Comparison of ENCODE assay signal across 8 cellular contexts in the genomic region with DNA sequence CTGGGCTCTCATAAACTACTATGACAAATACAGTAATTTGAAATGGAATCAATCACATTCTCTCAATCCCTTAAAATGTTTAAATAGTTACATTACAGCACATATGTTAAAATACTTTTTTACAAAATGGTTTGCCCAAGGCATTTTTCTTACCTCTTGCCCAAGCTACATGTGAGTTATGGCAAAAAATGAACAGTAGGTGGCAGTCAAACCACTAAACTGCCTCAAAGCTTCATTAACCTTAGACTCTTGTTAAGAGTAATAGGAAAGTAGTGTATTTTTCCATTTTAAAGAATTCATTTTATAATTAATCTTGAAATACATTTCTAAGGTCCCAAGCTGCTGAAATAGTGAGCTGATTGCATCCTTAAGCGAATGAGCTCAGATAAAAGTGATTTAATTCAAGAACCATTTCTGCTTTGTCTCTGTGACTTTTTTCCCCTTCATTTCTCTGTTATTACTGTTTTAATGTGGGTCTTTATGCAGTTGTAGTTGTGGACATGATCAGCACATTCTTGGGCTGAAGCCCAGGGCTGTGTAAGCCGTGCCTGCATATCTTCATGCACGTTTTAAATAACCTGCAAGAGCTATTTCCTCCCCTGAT.
A peak's percentile ranks its signal among the peaks of the same experiment; 100 is the strongest.
DNase-seq lines count a peak whose midpoint lies in the region; ATAC-seq and TF ChIP-seq lines count a peak whose summit lies in the region.

No MANE protein-coding gene starts in this region.

- H3K9me3 ChIP-seq in right lobe of liver (no peaks in the 10 kb centered on the region), uterus (no peaks in the 10 kb centered on the region)

- ATAC-seq in HG03520 (IDR thresholded peaks at IDR 0.05; ENCODE audit: unreplicated experiment), result peak; percentile 53
- peak; percentile 79 to 83 (median 82) for ATAC-seq in right lobe of liver
- ATAC-seq in HG02938 (IDR thresholded peaks at IDR 0.05; ENCODE audit: unreplicated experiment), result no peak

- no peak overlapping the region for H3K27ac ChIP-seq in C4-2B
- H3K27ac ChIP-seq in right lobe of liver, result no peak overlapping the region
- no peak overlapping the region for H3K27ac ChIP-seq in uterus

- intact Hi-C loops in right lobe of liver (cut with DNase I), result no loop called here
- intact Hi-C loops in uterus (cut with DNase I; ENCODE audit: low total_unique reads), result no loop called here

- WGBS in right lobe of liver (ENCODE audit: insufficient coverage, low coverage, low lambda C conversion rate, missing lambda C conversion rate), result 0% methylated on average over 3 of the region's 3 CpGs

- H3K4me3 ChIP-seq in GM12875 (ENCODE audit: low read depth, low read length) (no peak overlapping the region), choroid plexus epithelial cell (ENCODE audit: low read depth, low read length) (no peak overlapping the region), right lobe of liver (no peak overlapping the region), uterus (no peak overlapping the region)

- DNase-seq in NOMO-1 (lab: John Stamatoyannopoulos, UW; ENCODE audit: unreplicated experiment in 2 of 2), result peak; percentile 19 to 54
- peak; percentile 85 for DNase-seq in choroid plexus epithelial cell (ENCODE audit: low read depth)
- no peak for DNase-seq in right lobe of liver
- peak in 1 of 2 donors; percentile 22 for DNase-seq in uterus

- H3K27me3 ChIP-seq in right lobe of liver, result peaks cover 0 to 12% of the 10 kb centered on the region in 2 donors
- peaks cover 0 to 23% of the 10 kb centered on the region in 2 donors for H3K27me3 ChIP-seq in uterus

- no peaks in the 10 kb centered on the region for H3K36me3 ChIP-seq in right lobe of liver
- H3K36me3 ChIP-seq in uterus, result no peaks in the 10 kb centered on the region

- TF ChIP-seq POLR2A in right lobe of liver (IDR thresholded peaks at IDR 0.05), result no peak
- TF ChIP-seq POLR2A in uterus (IDR thresholded peaks at IDR 0.05), result no peak

- H3K4me1 ChIP-seq in right lobe of liver, result no peaks in the 10 kb centered on the region
- no peaks in the 10 kb centered on the region for H3K4me1 ChIP-seq in uterus

- TF ChIP-seq CTCF in C4-2B (conservative IDR thresholded peaks at IDR 0.05) (peak; percentile 75), GM12875 (IDR thresholded peaks at IDR 0.05; ENCODE audit: borderline replicate concordance, insufficient read depth, low read depth, low read length) (peak; percentile 52; the same call in 1 of the 2 replicates), choroid plexus epithelial cell (conservative IDR thresholded peaks at IDR 0.05; ENCODE audit: low read depth, low read length) (peak; percentile 73), right lobe of liver (IDR thresholded peaks at IDR 0.05) (peak; percentile 78 to 87 (median 80)), uterus (IDR thresholded peaks at IDR 0.05) (peak; percentile 42 to 67 (median 58))

Comparison
In these comparisons a context has a peak if more than half of its experiments do, and no peak if none do; other contexts are left out.
1. DNase-seq: peak in NOMO-1 (2 of 2) and choroid plexus epithelial cell (single experiment); none in right lobe of liver (0 of 3).
2. Peak in every context shown above with its lines, with median percentiles within 50 percentile points of each other: CTCF ChIP-seq.